Comparison of ENCODE assay signal across 1 cellular context in genomic region chr20:24149881-24150307, GRCh38.
TF ChIP-seq lines count a peak whose summit lies in the region.

No MANE protein-coding gene starts in this region.

TF ChIP-seq in GM23338, 12 proteins besides CTCF, POLR2A, EP300 and RAD21 (continued from another document):
- TF ChIP-seq ZNF462 (CRISPR knock-in tag; IDR thresholded peaks at IDR 0.05) (no peak), ZNF114 (CRISPR knock-in tag; IDR thresholded peaks at IDR 0.05) (no peak)
